ENCODE assay signal across 27 cellular contexts in genomic region chr4:173307778-173308177, GRCh38.
"Had no signal": no experiment of that assay in that cellular context is flagged by ENCODE, and none has a peak within 500 bp of the region (broad histone marks: within the 10 kb centered on the region; RNA-seq: fewer than 3 reads in every experiment).

No MANE protein-coding gene starts in this region.

- H3K27ac Mint-ChIP-seq: mesothelial cell of epicardium; naive thymus-derived CD4-positive, alpha-beta T cell had no signal

- H3K27me3 ChIP-seq: dorsolateral prefrontal cortex, esophagus squamous epithelium, gastrocnemius medialis, heart right ventricle, left lung had no signal

- DNase-seq: dermis blood vessel endothelial cell; dorsolateral prefrontal cortex; effector CD4-positive, alpha-beta T cell; effector memory CD4-positive, alpha-beta T cell; erythroblast; esophagus squamous epithelium; foreskin fibroblast; foreskin melanocyte; gastrocnemius medialis; glutamatergic neuron; head of caudate nucleus; heart right ventricle; hippocampal formation; left cardiac atrium; left lung; left ventricle myocardium superior; lower lobe of right lung; mesenchymal stem cell; naive thymus-derived CD4-positive, alpha-beta T cell had no signal

- ATAC-seq: esophagus mucosa; gastrocnemius medialis; heart right ventricle; left cardiac atrium; left lung; left ventricle myocardium superior; lower lobe of right lung; naive thymus-derived CD4-positive, alpha-beta T cell had no signal

- H3K9me3 Mint-ChIP-seq: naive thymus-derived CD4-positive, alpha-beta T cell had no signal

- H3K4me3 ChIP-seq: coronary artery, dorsolateral prefrontal cortex, esophagus squamous epithelium, gastrocnemius medialis, heart right ventricle, left lung, lower lobe of right lung had no signal

- FAIRE-seq: colon, endometrium, islet of Langerhans, keratinocyte had no signal

- H3K9me3 ChIP-seq: esophagus squamous epithelium, gastrocnemius medialis, left lung, lower lobe of right lung had no signal

- H3K36me3 ChIP-seq: gastrocnemius medialis had no signal

- H3K4me3 Mint-ChIP-seq: mesothelial cell of epicardium; naive thymus-derived CD4-positive, alpha-beta T cell had no signal

- H3K27ac ChIP-seq: coronary artery, dorsolateral prefrontal cortex, epithelial cell of prostate, esophagus squamous epithelium, gastrocnemius medialis, heart right ventricle, left lung, lower lobe of right lung had no signal

- H3K27me3 Mint-ChIP-seq: naive thymus-derived CD4-positive, alpha-beta T cell had no signal

- H3K4me1 ChIP-seq: esophagus squamous epithelium, gastrocnemius medialis, heart right ventricle, left lung, lower lobe of right lung had no signal

- H3K4me1 Mint-ChIP-seq: mesothelial cell of epicardium had no signal
